Comparison of ENCODE assay signal across 21 cellular contexts in genomic region chr3:28590216-28590615, GRCh38.
DNase-seq lines count a peak whose midpoint lies in the region; ATAC-seq and TF ChIP-seq lines count a peak whose summit lies in the region.
"Had no signal": no experiment of that assay in that cellular context is flagged by ENCODE, and none has a peak within 500 bp of the region (broad histone marks: within the 10 kb centered on the region; RNA-seq: fewer than 3 reads in every experiment).

No MANE protein-coding gene starts in this region.

- no peaks in the 10 kb centered on the region for H3F3A ChIP-seq in smooth muscle cell (ENCODE audit: low read depth)

- no peak overlapping the region for H3K4ac ChIP-seq in mesenchymal stem cell (ENCODE audit: low read depth in 1 of 2, low read length in 2 of 2)

- no peak overlapping the region for H3K27ac Mint-ChIP-seq in HFFc6
- H3K27ac Mint-ChIP-seq: naive B cell, T-cell had no signal

- no peak overlapping the region for H2BK120ac ChIP-seq in mesenchymal stem cell (ENCODE audit: low read depth, low read length)

- no peaks in the 10 kb centered on the region for H3K4me1 Mint-ChIP-seq in HFFc6 (ENCODE audit: low read depth)
- H3K4me1 Mint-ChIP-seq: naive B cell, T-cell had no signal

- H3K4me1 ChIP-seq in mesenchymal stem cell (ENCODE audit: control insufficient read depth, insufficient read depth, low read depth, low read length) (no peaks in the 10 kb centered on the region), smooth muscle cell (ENCODE audit: low read depth) (no peaks in the 10 kb centered on the region)
- H3K4me1 ChIP-seq: right lobe of liver, stomach had no signal

- no peak overlapping the region for H2AK5ac ChIP-seq in mesenchymal stem cell (ENCODE audit: low read length, severe bottlenecking)

- no peak overlapping the region for H3K4me2 ChIP-seq in mesenchymal stem cell (ENCODE audit: low read length, poor library complexity, severe bottlenecking)
- H3K4me2 ChIP-seq in smooth muscle cell: no peak overlapping the region

- no peaks in the 10 kb centered on the region for H3K79me2 ChIP-seq in smooth muscle cell (ENCODE audit: low read depth)

- no peak overlapping the region for H4K8ac ChIP-seq in mesenchymal stem cell (ENCODE audit: low read length)

- no peak overlapping the region for H2BK15ac ChIP-seq in mesenchymal stem cell (ENCODE audit: low read depth, poor library complexity, severe bottlenecking)

- DNase-seq in ELR (ENCODE audit: low read depth): peak; percentile 5
- DNase-seq in HFFc6: no peak
- peak; percentile 17 for DNase-seq in RPMI7951 (ENCODE audit: low read depth)
- DNase-seq in mesenchymal stem cell: peak; percentile 16
- DNase-seq in DMS53 (lab: John Stamatoyannopoulos, UW): no peak
- DNase-seq in smooth muscle cell (lab: John Stamatoyannopoulos, UW; ENCODE audit: unreplicated experiment): no peak
- DNase-seq: activated CD4-positive, alpha-beta T cell treated with anti-CD3 and anti-CD28 coated beads, Interleukin-2, amount 50 U/mL, for 1 hour; activated CD8-positive, alpha-beta memory T cell treated with anti-CD3 and anti-CD28 coated beads, Interleukin-2, amount 50 U/mL, for 48 hours; activated gamma-delta T cell treated with Interleukin-2 at 50 U/mL for 16 hours; amygdala; central memory CD4-positive, alpha-beta T cell; COR-L47; effector CD8-positive, alpha-beta T cell; hippocampal formation; KBM-7; naive B cell; NCI-H1105 treated with DMSO at 0.1 percent for 48 hours; right lobe of liver; stomach; T-cell had no signal

- no peaks in the 10 kb centered on the region for H3K79me1 ChIP-seq in mesenchymal stem cell (replicated peaks; ENCODE audit: low read length, poor library complexity, severe bottlenecking)

- H3K18ac ChIP-seq in mesenchymal stem cell (ENCODE audit: low read depth in 1 of 2, low read length in 2 of 2): no peak overlapping the region

- no peak overlapping the region for H3K23ac ChIP-seq in mesenchymal stem cell (ENCODE audit: low read length in 2 of 2)

- no peaks in the 10 kb centered on the region for H3K36me3 Mint-ChIP-seq in HFFc6 (ENCODE audit: low read depth)
- H3K36me3 Mint-ChIP-seq: naive B cell, T-cell had no signal

- no peak overlapping the region for H3K27ac ChIP-seq in mesenchymal stem cell (ENCODE audit: low read length, poor library complexity, severe bottlenecking)
- no peak overlapping the region for H3K27ac ChIP-seq in smooth muscle cell (ENCODE audit: low read depth)
- H3K27ac ChIP-seq: right lobe of liver, stomach had no signal

- H2AFZ ChIP-seq in mesenchymal stem cell (ENCODE audit: low read depth, low read length) (no peak overlapping the region), smooth muscle cell (ENCODE audit: low read depth) (no peak overlapping the region)

- H2BK12ac ChIP-seq in mesenchymal stem cell (ENCODE audit: low read length in 2 of 2): no peak overlapping the region

- ATAC-seq in GM19455 (IDR thresholded peaks at IDR 0.05; ENCODE audit: unreplicated experiment): no peak
- ATAC-seq: right lobe of liver, T-cell had no signal

- H4K91ac ChIP-seq in mesenchymal stem cell (ENCODE audit: low read length): no peak overlapping the region

- H3K36me3 ChIP-seq in mesenchymal stem cell (ENCODE audit: control insufficient read depth in 1 of 2, insufficient read depth in 2 of 2, low read depth in 1 of 2, low read length in 2 of 2): no peaks in the 10 kb centered on the region
- no peaks in the 10 kb centered on the region for H3K36me3 ChIP-seq in smooth muscle cell (ENCODE audit: low read depth)
- H3K36me3 ChIP-seq: right lobe of liver, stomach had no signal

- H3K27me3 ChIP-seq in mesenchymal stem cell (ENCODE audit: control insufficient read depth in 1 of 2, insufficient read depth in 1 of 2, low read length in 2 of 2) (no peaks in the 10 kb centered on the region), smooth muscle cell (ENCODE audit: low read depth) (no peaks in the 10 kb centered on the region)
- H3K27me3 ChIP-seq: right lobe of liver, stomach had no signal

- no peaks in the 10 kb centered on the region; the same call in 1 of the 2 replicates for H3K27me3 Mint-ChIP-seq in HFFc6 (ENCODE audit: insufficient read depth)

- H3K14ac ChIP-seq in mesenchymal stem cell (ENCODE audit: low read length in 2 of 2): no peak overlapping the region

- H4K20me1 ChIP-seq in smooth muscle cell (ENCODE audit: low read depth): no peaks in the 10 kb centered on the region

- no peak overlapping the region for H2BK5ac ChIP-seq in mesenchymal stem cell (ENCODE audit: low read depth, low read length, poor library complexity, severe bottlenecking)

- H3K9ac ChIP-seq in mesenchymal stem cell (ENCODE audit: low read length) (peak overlapping the region; percentile 1), smooth muscle cell (ENCODE audit: low read depth) (no peak overlapping the region)

- H3K4me3 ChIP-seq in mesenchymal stem cell (ENCODE audit: insufficient read depth in 1 of 2, low read depth in 1 of 2, low read length in 2 of 2) (peak overlapping the region in 1 of 2 experiments; percentile 22), smooth muscle cell (no peak overlapping the region)
- H3K4me3 ChIP-seq: right lobe of liver, stomach had no signal

- no peaks in the 10 kb centered on the region for H3K9me3 ChIP-seq in mesenchymal stem cell (ENCODE audit: control insufficient read depth, low read length)
- no peaks in the 10 kb centered on the region for H3K9me3 ChIP-seq in smooth muscle cell (replicated peaks; ENCODE audit: low read depth)
- H3K9me3 ChIP-seq: right lobe of liver, stomach had no signal

- 88% methylated on average over 2 of the region's 2 CpGs for WGBS in mesenchymal stem cell
- 94% methylated on average over 2 of the region's 2 CpGs for WGBS in smooth muscle cell (ENCODE audit: low lambda C conversion rate)

- peaks cover 2% of the 10 kb centered on the region; the same call in 1 of the 2 replicates for H3K9me3 Mint-ChIP-seq in HFFc6
- H3K9me3 Mint-ChIP-seq: T-cell had no signal

- H3K4me3 Mint-ChIP-seq in HFFc6: peak overlapping the region; percentile 62; the same call in 1 of the 2 replicates
- H3K4me3 Mint-ChIP-seq: naive B cell, T-cell had no signal

- no peak for TF ChIP-seq CTCF in HFFc6 (IDR thresholded peaks at IDR 0.05)
- TF ChIP-seq CTCF in smooth muscle cell (IDR thresholded peaks at IDR 0.05; ENCODE audit: borderline replicate concordance, insufficient read depth, poor library complexity, severe bottlenecking): no peak

Comparison
In these comparisons a context has a peak if more than half of its experiments do, and no peak if none do; other contexts are left out.
1. DNase-seq: peak in ELR (single experiment), RPMI7951 (single experiment) and mesenchymal stem cell (single experiment); none in HFFc6 (single experiment), DMS53 (single experiment) and smooth muscle cell (single experiment).